ENCODE assay signal across 8 cellular contexts in the genomic region with DNA sequence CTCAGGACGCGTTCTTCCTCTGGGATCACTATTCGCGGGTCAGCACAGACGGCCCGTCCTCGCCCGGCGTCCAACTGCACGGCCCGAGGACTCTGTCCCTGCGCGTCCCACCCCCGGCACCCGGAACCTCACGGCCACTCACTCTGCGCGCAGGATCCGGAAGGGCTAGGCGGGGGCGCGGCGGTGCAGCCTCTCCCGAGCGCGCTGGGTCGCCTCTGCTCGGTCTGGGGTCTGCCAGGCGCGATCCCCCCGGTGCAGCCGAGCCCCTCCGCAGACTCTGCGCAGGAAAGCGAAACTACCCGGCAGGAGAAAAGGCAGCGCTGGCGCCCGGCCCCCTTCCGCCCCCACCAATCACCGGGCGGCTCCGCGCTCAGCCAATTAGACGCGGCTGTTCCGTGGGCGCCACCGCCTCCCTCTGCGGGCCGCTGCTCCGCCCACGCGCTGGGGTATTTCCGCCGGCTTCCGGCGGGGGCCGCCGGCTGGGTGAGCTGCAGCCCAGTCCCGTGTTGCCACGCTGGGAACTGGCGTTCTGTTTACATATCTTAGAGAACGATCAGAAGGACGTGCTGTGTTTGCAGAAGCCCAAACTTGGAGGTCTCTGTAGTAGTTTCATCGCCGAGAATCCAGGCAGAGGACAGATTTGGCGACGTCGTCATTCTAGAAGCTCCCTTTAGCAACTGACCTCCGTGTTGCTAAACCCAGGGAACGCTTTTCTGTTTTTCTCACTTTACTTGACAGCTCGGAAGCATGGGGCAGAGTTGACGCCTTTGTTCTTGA. TPM values are rescaled to one million over a fixed set of nuclear protein-coding genes. Genes with fewer than 3 reads are reported as not detected.
DNase-seq lines count a peak whose midpoint lies in the region; ATAC-seq and TF ChIP-seq lines count a peak whose summit lies in the region.

A gene (minus strand): TSS at position 296 of the 777 bp plus-strand sequence. CDS start 4,168 bp downstream, outside the sequence.

- no TSS peak for BruUV-seq in Panc1 (replicated peaks; lab: Mats Ljungman, UMichigan)

- DNase-seq in DMS79 treated with DMSO at 0.1 percent for 48 hours (lab: John Stamatoyannopoulos, UW): peak; percentile 93
- DNase-seq in KBM-7: peak; percentile 96
- DNase-seq in Panc1 (ENCODE audit: low read depth, low spot score): no peak
- DNase-seq in activated T-cell treated with anti-CD3 and anti-CD28 coated beads, Interleukin-2, amount 50 U/mL, for 48 hours: peak; percentile 97 to 99
- peak; percentile 91 for DNase-seq in fibroblast of gingiva (ENCODE audit: low read depth)
- peak; percentile 96 for DNase-seq in naive B cell
- DNase-seq in stimulated activated effector memory CD8-positive, alpha-beta T cell treated with anti-CD3 and anti-CD28 coated beads, Interleukin-12 subunit alpha, Interleukin-12 subunit beta, amount 100 ng/mL, for 72 hours (ENCODE audit: low spot score in 2 of 2): peak; percentile 99 to 100

- peaks cover 19% of the 10 kb centered on the region for H3K4me1 ChIP-seq in Panc1 (ENCODE audit: control insufficient read depth, insufficient read depth, low read length)

- intact Hi-C loops in Panc1 (cut with micrococcal nuclease; ENCODE audit: unreplicated experiment): no loop called here

- H3K27me3 Mint-ChIP-seq in naive B cell: no peaks in the 10 kb centered on the region

- no peaks in the 10 kb centered on the region for H3K9me3 ChIP-seq in Panc1 (ENCODE audit: control insufficient read depth, insufficient read depth, low read depth, low read length)

- ATAC-seq in GM21723 (IDR thresholded peaks at IDR 0.05; ENCODE audit: unreplicated experiment) (peak; percentile 84), Panc1 (peak; percentile 97), naive B cell (ENCODE audit: low read depth in 2 of 2) (peak; percentile 88 to 90)
- peak; percentile 91 for ATAC-seq in stimulated activated effector memory CD8-positive, alpha-beta T cell treated with anti-CD3 and anti-CD28 coated beads, Interleukin-12 subunit alpha, Interleukin-12 subunit beta, amount 100 ng/mL, for 72 hours

- peak within 1 kb of the TSS; percentile 94 to 98 for H3K4me3 ChIP-seq in Panc1 (ENCODE audit: low read depth in 2 of 2, low read length in 2 of 2)

- no peak within 1 kb of the TSS for H3K27ac Mint-ChIP-seq in naive B cell
- no peak within 1 kb of the TSS for H3K27ac Mint-ChIP-seq in stimulated activated effector memory CD8-positive, alpha-beta T cell treated with anti-CD3 and anti-CD28 coated beads, Interleukin-12 subunit alpha, Interleukin-12 subunit beta, amount 100 ng/mL, for 72 hours

- H3K27me3 ChIP-seq in Panc1 (ENCODE audit: control insufficient read depth, insufficient read depth, low read length): no peaks in the 10 kb centered on the region

- H3K9me3 Mint-ChIP-seq in naive B cell: peaks cover 0 to 3% (median 0%) of the 10 kb centered on the region in 7 donors
- peaks cover 5% of the 10 kb centered on the region for H3K9me3 Mint-ChIP-seq in stimulated activated effector memory CD8-positive, alpha-beta T cell treated with anti-CD3 and anti-CD28 coated beads, Interleukin-12 subunit alpha, Interleukin-12 subunit beta, amount 100 ng/mL, for 72 hours

- H3K36me3 Mint-ChIP-seq in naive B cell: no peaks in the 10 kb centered on the region
- peaks cover 17% of the 10 kb centered on the region for H3K36me3 Mint-ChIP-seq in stimulated activated effector memory CD8-positive, alpha-beta T cell treated with anti-CD3 and anti-CD28 coated beads, Interleukin-12 subunit alpha, Interleukin-12 subunit beta, amount 100 ng/mL, for 72 hours

- peaks cover 6 to 16% (median 7%) of the 10 kb centered on the region in 3 donors for H3K4me1 Mint-ChIP-seq in naive B cell
- H3K4me1 Mint-ChIP-seq in stimulated activated effector memory CD8-positive, alpha-beta T cell treated with anti-CD3 and anti-CD28 coated beads, Interleukin-12 subunit alpha, Interleukin-12 subunit beta, amount 100 ng/mL, for 72 hours: peaks cover 38% of the 10 kb centered on the region

- no peak within 1 kb of the TSS for H3K4me3 Mint-ChIP-seq in naive B cell
- H3K4me3 Mint-ChIP-seq in stimulated activated effector memory CD8-positive, alpha-beta T cell treated with anti-CD3 and anti-CD28 coated beads, Interleukin-12 subunit alpha, Interleukin-12 subunit beta, amount 100 ng/mL, for 72 hours: no peak within 1 kb of the TSS

- POLR2A ChIA-PET in Panc1 (lab: Charles Lee): interaction anchor here (0.9 kb wide), 1 partner anchor 10 kb away, joined by 6 read pairs; no protein-coding TSS in a partner anchor

- CTCF ChIA-PET in Panc1 (lab: Charles Lee): interaction anchor here (0.6 kb wide), 1 partner anchor 649 kb away, joined by 8 read pairs; no protein-coding TSS in a partner anchor

- in situ Hi-C loops in KBM-7 (cut with MboI; ENCODE audit: low pct_unique_long_range_greater_than_20kb, low sequenced_read_pairs): no loop called here
- in situ Hi-C loops in Panc1 (cut with HindIII; ENCODE audit: low pct_unique_long_range_greater_than_20kb, low sequenced_read_pairs): no loop called here

- H3K36me3 ChIP-seq in Panc1 (ENCODE audit: control insufficient read depth, insufficient read depth, low read length): peaks cover 16% of the 10 kb centered on the region

- TF ChIP-seq CTCF in Panc1 (IDR thresholded peaks at IDR 0.05): no peak

- H3K27ac ChIP-seq in Panc1 (ENCODE audit: low read length): peak within 1 kb of the TSS; percentile 97

RNA-seq across cellular contexts. Expression of the gene that starts here (rescaled TPM):
- 73.4 TPM for total RNA-seq in Panc1 (2021; ENCODE audit: unreplicated experiment)
- polyA plus RNA-seq in Panc1 (2012; ENCODE audit: insufficient read length): 51.6 TPM
- polyA plus RNA-seq in naive B cell (ENCODE audit: low read depth in 6 of 6): 100 to 1,000 TPM in 1 of 6 donors, 10 to 100 TPM in 5; 36.9 to 140 (median 54.8) TPM
